25 cellular contexts compared by ENCODE assay signal in genomic region chr2:33712674-33713073, GRCh38.
"Had no signal": no experiment of that assay in that cellular context is flagged by ENCODE, and none has a peak within 500 bp of the region (broad histone marks: within the 10 kb centered on the region; RNA-seq: fewer than 3 reads in every experiment).

No MANE protein-coding gene starts in this region.

- H3K4me1 Mint-ChIP-seq: IgD-negative memory B cell had no signal

- H3K27ac ChIP-seq: HL-60, KMS-11, RWPE1, SJCRH30 had no signal

- H3K27ac Mint-ChIP-seq: IgD-negative memory B cell had no signal

- H3K4me3 Mint-ChIP-seq: IgD-negative memory B cell had no signal

- H3K9me3 ChIP-seq: SJCRH30 had no signal

- H3K36me3 Mint-ChIP-seq: IgD-negative memory B cell had no signal

- DNase-seq: Kasumi-1; NCI-H1092; NCI-H1105 treated with DMSO at 0.1 percent for 48 hours; NCI-H1417 treated with DMSO at 0.1 percent for 48 hours; NCI-H146; NCI-H1694 treated with DMSO at 0.1 percent for 48 hours; NCI-H1930; NCI-H2081; NCI-H2107; NCI-H2227 treated with DMSO at 0.1 percent for 48 hours; NCI-H524 treated with DMSO at 0.1 percent for 48 hours; NCI-H69; NCI-H774; NK-92 treated with Interleukin-12 subunit alpha and Interleukin-12 subunit beta, amount 100 ng/mL, for 24 hours; PC-3; SHP77; SJCRH30 had no signal

- H3K36me3 ChIP-seq: SJCRH30 had no signal

- H3K9ac ChIP-seq: KMS-11 had no signal

- H3K9me3 Mint-ChIP-seq: IgD-negative memory B cell had no signal

- H3K4me3 ChIP-seq: K562, SJCRH30 had no signal

- ATAC-seq: HepG2, K562, Panc1, PC-3, SK-N-SH treated with all-trans-retinoic acid at 6 μM for 48 hours had no signal

- H3K4me1 ChIP-seq: SJCRH30 had no signal

- H3K4me2 ChIP-seq: KMS-11 had no signal
